30 cellular contexts compared by ENCODE assay signal in the genomic region with DNA sequence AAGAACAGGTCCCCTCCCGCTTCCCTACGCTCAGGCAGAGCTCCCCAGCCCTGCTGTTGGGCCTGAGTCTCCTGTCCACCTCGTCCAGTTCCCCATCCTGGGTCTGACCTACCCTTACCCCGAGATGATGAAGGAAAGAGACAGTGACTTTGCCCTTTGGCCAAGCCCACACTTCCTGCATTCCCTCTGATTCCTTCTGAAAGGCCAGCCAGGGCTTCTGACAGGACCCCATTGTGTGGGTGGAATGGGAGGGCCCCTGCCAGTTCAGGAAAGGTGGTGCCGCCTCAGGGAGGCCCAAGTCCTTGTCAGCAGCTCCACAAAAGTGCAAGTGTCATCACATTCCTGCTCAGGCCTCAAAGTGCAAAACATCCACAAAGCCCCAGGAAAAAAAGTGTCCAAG.
DNase-seq lines count a peak whose midpoint lies in the region; ATAC-seq and TF ChIP-seq lines count a peak whose summit lies in the region.
"Had no signal": no experiment of that assay in that cellular context is flagged by ENCODE, and none has a peak within 500 bp of the region (broad histone marks: within the 10 kb centered on the region; RNA-seq: fewer than 3 reads in every experiment).

No MANE protein-coding gene starts in this region.

- H3K36me3 ChIP-seq in left ventricle myocardium inferior (peaks cover 28% of the 10 kb centered on the region), upper lobe of right lung (no peaks in the 10 kb centered on the region)
- H3K36me3 ChIP-seq: gastrocnemius medialis, MG63, Peyer's patch, tibial nerve had no signal

- H3K27ac Mint-ChIP-seq in endothelial cell (ENCODE audit: unreplicated experiment) = peak overlapping the region; percentile 78
- peak overlapping the region; percentile 83 for H3K27ac Mint-ChIP-seq in nephron progenitor cell
- no peak overlapping the region for H3K27ac Mint-ChIP-seq in T-helper 17 cell
- H3K27ac Mint-ChIP-seq: activated B cell treated with CpG ODN at 0.5 μM for 24 hours; activated naive CD8-positive, alpha-beta T cell treated with anti-CD3 and anti-CD28 coated beads, Interleukin-2, amount 10 ng/mL, durations not matched to agents 7 days and 5 days; B cell had no signal

- H3K4me1 Mint-ChIP-seq in endothelial cell (ENCODE audit: unreplicated experiment) = peaks cover 35% of the 10 kb centered on the region
- H3K4me1 Mint-ChIP-seq in nephron progenitor cell = peaks cover 53% of the 10 kb centered on the region
- H3K4me1 Mint-ChIP-seq in T-helper 17 cell = peaks cover 4% of the 10 kb centered on the region
- H3K4me1 Mint-ChIP-seq: activated B cell treated with CpG ODN at 0.5 μM for 24 hours; B cell; IgD-negative memory B cell; stimulated activated naive CD8-positive, alpha-beta T cell treated with anti-CD3 and anti-CD28 coated beads, Interleukin-15, amount 100 ng/mL, for 72 hours had no signal

- H3K4me1 ChIP-seq in left ventricle myocardium inferior = peaks cover 49% of the 10 kb centered on the region
- no peaks in the 10 kb centered on the region for H3K4me1 ChIP-seq in upper lobe of right lung
- H3K4me1 ChIP-seq: esophagus muscularis mucosa, gastrocnemius medialis, Peyer's patch, psoas muscle had no signal

- DNase-seq in left ventricle myocardium inferior (no peak), left cardiac atrium (no peak), endothelial cell (ENCODE audit: low spot score) (no peak), nephron progenitor cell (no peak), upper lobe of right lung (no peak), hypothalamus (lab: John Stamatoyannopoulos, UW) (no peak), T-helper 17 cell (no peak)
- DNase-seq: activated B cell treated with CpG ODN at 0.5 μM for 24 hours; activated CD4-positive, alpha-beta T cell treated with anti-CD3 and anti-CD28 coated beads, Interleukin-2, amount 50 U/mL, for 48 hours; activated CD8-positive, alpha-beta memory T cell treated with anti-CD3 and anti-CD28 coated beads, Interleukin-2, amount 50 U/mL, for 48 hours; activated effector memory CD4-positive, alpha-beta T cell treated with Interleukin-2 at 50 U/mL for 16 hours; activated naive CD8-positive, alpha-beta T cell treated with anti-CD3 and anti-CD28 coated beads, Interleukin-2, amount 10 ng/mL, durations not matched to agents 7 days and 5 days; Caco-2; effector memory CD4-positive, alpha-beta T cell; gastrocnemius medialis; kidney glomerular epithelial cell; MG63; NCI-H1417; NCI-H2107; NCI-H510A treated with DMSO at 0.1 percent for 48 hours; Peyer's patch; psoas muscle; spleen; stimulated activated CD4-positive, alpha-beta T cell treated with anti-CD3 and anti-CD28 coated beads, Interleukin-4, amount 100 ng/mL, for 24 hours; stimulated activated naive CD8-positive, alpha-beta T cell treated with anti-CD3 and anti-CD28 coated beads, Interleukin-15, amount 100 ng/mL, for 72 hours had no signal

- H3K4me3 Mint-ChIP-seq in endothelial cell (ENCODE audit: unreplicated experiment) (peak overlapping the region; percentile 81), nephron progenitor cell (no peak overlapping the region), T-helper 17 cell (no peak overlapping the region)
- H3K4me3 Mint-ChIP-seq: activated B cell treated with CpG ODN at 0.5 μM for 24 hours; activated naive CD8-positive, alpha-beta T cell treated with anti-CD3 and anti-CD28 coated beads, Interleukin-2, amount 10 ng/mL, durations not matched to agents 7 days and 5 days; B cell; IgD-negative memory B cell; stimulated activated naive CD8-positive, alpha-beta T cell treated with anti-CD3 and anti-CD28 coated beads, Interleukin-15, amount 100 ng/mL, for 72 hours had no signal

- no peaks in the 10 kb centered on the region for H3K9me3 ChIP-seq in left ventricle myocardium inferior (replicated peaks)
- H3K9me3 ChIP-seq in upper lobe of right lung = no peaks in the 10 kb centered on the region
- no peaks in the 10 kb centered on the region for H3K9me3 ChIP-seq in T-helper 17 cell (ENCODE audit: control insufficient read depth, low read length, poor library complexity, severe bottlenecking)
- H3K9me3 ChIP-seq: Caco-2, esophagus muscularis mucosa, gastrocnemius medialis, MG63, Peyer's patch, psoas muscle, spleen, tibial nerve had no signal

- peaks cover 17% of the 10 kb centered on the region for H3K27me3 Mint-ChIP-seq in endothelial cell (ENCODE audit: unreplicated experiment)
- H3K27me3 Mint-ChIP-seq in nephron progenitor cell (ENCODE audit: low read depth, poor library complexity) = no peaks in the 10 kb centered on the region
- peaks cover 1% of the 10 kb centered on the region for H3K27me3 Mint-ChIP-seq in T-helper 17 cell
- H3K27me3 Mint-ChIP-seq: activated B cell treated with CpG ODN at 0.5 μM for 24 hours; activated naive CD8-positive, alpha-beta T cell treated with anti-CD3 and anti-CD28 coated beads, Interleukin-2, amount 10 ng/mL, durations not matched to agents 7 days and 5 days; B cell; stimulated activated naive CD8-positive, alpha-beta T cell treated with anti-CD3 and anti-CD28 coated beads, Interleukin-15, amount 100 ng/mL, for 72 hours had no signal

- H3K27me3 ChIP-seq in left ventricle myocardium inferior (ENCODE audit: low read depth) (no peaks in the 10 kb centered on the region), upper lobe of right lung (no peaks in the 10 kb centered on the region)
- H3K27me3 ChIP-seq: esophagus muscularis mucosa, gastrocnemius medialis, MG63, Peyer's patch, spleen, tibial nerve had no signal

- TF ChIP-seq CTCF in left ventricle myocardium inferior (IDR thresholded peaks at IDR 0.05; ENCODE audit: borderline replicate concordance) (no peak), endothelial cell (IDR thresholded peaks at IDR 0.05; ENCODE audit: unreplicated experiment) (no peak), nephron progenitor cell (IDR thresholded peaks at IDR 0.05) (no peak), upper lobe of right lung (IDR thresholded peaks at IDR 0.05) (no peak)

- H3K9me3 Mint-ChIP-seq in endothelial cell (ENCODE audit: unreplicated experiment) (no peaks in the 10 kb centered on the region), nephron progenitor cell (no peaks in the 10 kb centered on the region)
- H3K9me3 Mint-ChIP-seq: activated B cell treated with CpG ODN at 0.5 μM for 24 hours; activated naive CD8-positive, alpha-beta T cell treated with anti-CD3 and anti-CD28 coated beads, Interleukin-2, amount 10 ng/mL, durations not matched to agents 7 days and 5 days; IgD-negative memory B cell; stimulated activated naive CD8-positive, alpha-beta T cell treated with anti-CD3 and anti-CD28 coated beads, Interleukin-15, amount 100 ng/mL, for 72 hours had no signal

- H3K36me3 Mint-ChIP-seq in endothelial cell (ENCODE audit: low read depth, unreplicated experiment) (peaks cover 62% of the 10 kb centered on the region), nephron progenitor cell (ENCODE audit: low read depth) (no peaks in the 10 kb centered on the region), T-helper 17 cell (ENCODE audit: low read depth) (no peaks in the 10 kb centered on the region)
- H3K36me3 Mint-ChIP-seq: activated naive CD8-positive, alpha-beta T cell treated with anti-CD3 and anti-CD28 coated beads, Interleukin-2, amount 10 ng/mL, durations not matched to agents 7 days and 5 days had no signal

- no peak for ATAC-seq in left cardiac atrium
- ATAC-seq in upper lobe of right lung = peak; percentile 51
- no peak for ATAC-seq in SK-N-SH treated with all-trans-retinoic acid at 6 μM for 48 hours
- ATAC-seq in T-helper 17 cell = no peak
- ATAC-seq: gastrocnemius medialis; psoas muscle; stimulated activated naive CD8-positive, alpha-beta T cell treated with anti-CD3 and anti-CD28 coated beads, Interleukin-15, amount 100 ng/mL, for 72 hours had no signal

- peak overlapping the region; percentile 41 for H3K27ac ChIP-seq in left ventricle myocardium inferior (replicated peaks)
- no peak overlapping the region for H3K27ac ChIP-seq in upper lobe of right lung
- H3K27ac ChIP-seq: esophagus muscularis mucosa, gastrocnemius medialis, Peyer's patch, psoas muscle, tibial nerve had no signal

- H3K4me3 ChIP-seq in left ventricle myocardium inferior (no peak overlapping the region), upper lobe of right lung (no peak overlapping the region)
- H3K4me3 ChIP-seq: esophagus muscularis mucosa, gastrocnemius medialis, MG63, Peyer's patch, psoas muscle, spleen, tibial nerve had no signal

- intact Hi-C loops in left ventricle myocardium inferior (cut with micrococcal nuclease) (no loop called here), left cardiac atrium (cut with DNase I) (no loop called here), upper lobe of right lung (cut with DNase I) (no loop called here)

TF ChIP-seq in SK-N-SH treated with all-trans-retinoic acid at 6 μM for 48 hours, 23 proteins besides CTCF, POLR2A, EP300 and RAD21 (continues in another document):
- no peak for TF ChIP-seq BACH2 (CRISPR knock-in tag; IDR thresholded peaks at IDR 0.05; ENCODE audit: borderline replicate concordance)
- no peak for TF ChIP-seq ZC3H10 (CRISPR knock-in tag; IDR thresholded peaks at IDR 0.05)
- TF ChIP-seq ZFP3 (CRISPR knock-in tag; IDR thresholded peaks at IDR 0.05) = no peak
- TF ChIP-seq, protein P1, sequence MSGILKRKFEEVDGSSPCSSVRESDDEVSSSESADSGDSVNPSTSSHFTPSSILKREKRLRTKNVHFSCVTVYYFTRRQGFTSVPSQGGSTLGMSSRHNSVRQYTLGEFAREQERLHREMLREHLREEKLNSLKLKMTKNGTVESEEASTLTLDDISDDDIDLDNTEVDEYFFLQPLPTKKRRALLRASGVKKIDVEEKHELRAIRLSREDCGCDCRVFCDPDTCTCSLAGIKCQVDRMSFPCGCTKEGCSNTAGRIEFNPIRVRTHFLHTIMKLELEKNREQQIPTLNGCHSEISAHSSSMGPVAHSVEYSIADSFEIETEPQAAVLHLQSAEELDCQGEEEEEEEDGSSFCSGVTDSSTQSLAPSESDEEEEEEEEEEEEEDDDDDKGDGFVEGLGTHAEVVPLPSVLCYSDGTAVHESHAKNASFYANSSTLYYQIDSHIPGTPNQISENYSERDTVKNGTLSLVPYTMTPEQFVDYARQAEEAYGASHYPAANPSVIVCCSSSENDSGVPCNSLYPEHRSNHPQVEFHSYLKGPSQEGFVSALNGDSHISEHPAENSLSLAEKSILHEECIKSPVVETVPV (CRISPR knock-in tag; IDR thresholded peaks at IDR 0.05) = no peak
- TF ChIP-seq CSDC2 (CRISPR knock-in tag; IDR thresholded peaks at IDR 0.05) = no peak
- TF ChIP-seq ARNTL (CRISPR knock-in tag; IDR thresholded peaks at IDR 0.05; ENCODE audit: borderline replicate concordance, low read depth) = no peak
- no peak for TF ChIP-seq RARB (CRISPR knock-in tag; IDR thresholded peaks at IDR 0.05)
- TF ChIP-seq PPARA (CRISPR knock-in tag; IDR thresholded peaks at IDR 0.05; ENCODE audit: borderline replicate concordance) = no peak
- no peak for TF ChIP-seq ISL1 (CRISPR knock-in tag; IDR thresholded peaks at IDR 0.05)
- TF ChIP-seq ESRRG (CRISPR knock-in tag; IDR thresholded peaks at IDR 0.05) = no peak
- no peak for TF ChIP-seq ZNF565 (CRISPR knock-in tag; conservative IDR thresholded peaks at IDR 0.05; ENCODE audit: low read depth)
- TF ChIP-seq ZNF8 (CRISPR knock-in tag; IDR thresholded peaks at IDR 0.05) = no peak
- no peak for TF ChIP-seq ZFP30 (CRISPR knock-in tag; IDR thresholded peaks at IDR 0.05)
- TF ChIP-seq TCF4 (CRISPR knock-in tag; IDR thresholded peaks at IDR 0.05; ENCODE audit: borderline replicate concordance) = no peak
